14 cellular contexts compared by ENCODE assay signal in genomic region chr19:45715139-45715538, GRCh38. TPM values are rescaled to one million over a fixed set of nuclear protein-coding genes. Genes with fewer than 3 reads are reported as not detected.
DNase-seq lines count a peak whose midpoint lies in the region; ATAC-seq and TF ChIP-seq lines count a peak whose summit lies in the region.
"Had no signal": no experiment of that assay in that cellular context is flagged by ENCODE, and none has a peak within 500 bp of the region (broad histone marks: within the 10 kb centered on the region; RNA-seq: fewer than 3 reads in every experiment).

No MANE protein-coding gene starts in this region.

- peaks cover 14 to 65% (median 37%) of the 10 kb centered on the region in 4 donors for H3K4me1 Mint-ChIP-seq in CD4-positive, CD25-positive, alpha-beta regulatory T cell
- H3K4me1 Mint-ChIP-seq in WTC11: peaks cover 35% of the 10 kb centered on the region

- TF ChIP-seq CTCF in WTC11 (IDR thresholded peaks at IDR 0.05) (no peak), GM13976 (IDR thresholded peaks at IDR 0.05; ENCODE audit: borderline replicate concordance, control extremely low read depth, extremely low read depth, insufficient read depth, missing control alignments) (no peak)

- in situ Hi-C loops in GM13976 (cut with MboI; ENCODE audit: low sequenced_read_pairs, unreplicated experiment): no loop called here

- H3K4me3 Mint-ChIP-seq in CD4-positive, CD25-positive, alpha-beta regulatory T cell: peak overlapping the region; percentile 91 to 99 (median 94)
- no peak overlapping the region; the same call in 1 of the 2 replicates for H3K4me3 Mint-ChIP-seq in WTC11

- no peaks in the 10 kb centered on the region for H3K9me3 Mint-ChIP-seq in CD4-positive, CD25-positive, alpha-beta regulatory T cell
- no peaks in the 10 kb centered on the region for H3K9me3 Mint-ChIP-seq in WTC11

- no peaks in the 10 kb centered on the region for H3K9me3 ChIP-seq in CD4-positive, CD25-positive, alpha-beta regulatory T cell (ENCODE audit: control insufficient read depth in 2 of 2, low read length in 2 of 2)
- H3K9me3 ChIP-seq: BE2C had no signal

- POLR2A ChIA-PET in WTC11 (lab: Charles Lee): interaction anchor here (3.8 to 5.8 kb wide), 2 partner anchors 23 to 54 kb away, joined by 38 to 115 read pairs; partner anchors contain the start of genes QPCTL, SIX5 and SNRPD2

- no peak for ATAC-seq in CD4-positive, CD25-positive, alpha-beta regulatory T cell (ENCODE audit: low read depth in 2 of 2)
- no peak for ATAC-seq in WTC11
- ATAC-seq: SK-N-SH treated with all-trans-retinoic acid at 6 μM for 48 hours had no signal

- peaks cover 6% of the 10 kb centered on the region for H3K36me3 ChIP-seq in CD4-positive, CD25-positive, alpha-beta regulatory T cell (ENCODE audit: control insufficient read depth, insufficient read depth, low read length)

- H3K4me3 ChIP-seq in CD4-positive, CD25-positive, alpha-beta regulatory T cell (ENCODE audit: low read depth, low read length): no peak overlapping the region

- H3K27me3 ChIP-seq in CD4-positive, CD25-positive, alpha-beta regulatory T cell (ENCODE audit: control insufficient read depth, insufficient read depth, low read length): no peaks in the 10 kb centered on the region
- H3K27me3 ChIP-seq: BE2C had no signal

- DNase-seq in CD4-positive, CD25-positive, alpha-beta regulatory T cell: no peak
- DNase-seq in WTC11 (ENCODE audit: low spot score): no peak
- no peak for DNase-seq in GM13976 (ENCODE audit: low spot score)
- no peak for DNase-seq in mucosa of gallbladder (ENCODE audit: low spot score)
- DNase-seq: activated T-cell treated with anti-CD3 and anti-CD28 coated beads for 4 hours, BE2C, dermis blood vessel endothelial cell, IMR-90, NCI-H1105 treated with DMSO at 0.1 percent for 48 hours, NCI-H345, occipital lobe, substantia nigra had no signal

- H3K27me3 Mint-ChIP-seq in CD4-positive, CD25-positive, alpha-beta regulatory T cell: peaks cover 5% of the 10 kb centered on the region
- no peaks in the 10 kb centered on the region; the same call in 1 of the 2 replicates for H3K27me3 Mint-ChIP-seq in WTC11 (ENCODE audit: low read depth)

- CTCF ChIA-PET in WTC11 (lab: Charles Lee): interaction anchor here (1.2 to 4.5 kb wide), 4 partner anchors 23 to 102 kb away, joined by 5 to 80 read pairs (median 20); partner anchors contain the start of genes QPCTL, SIX5 and SNRPD2

- peaks cover 17% of the 10 kb centered on the region for H3K36me3 Mint-ChIP-seq in CD4-positive, CD25-positive, alpha-beta regulatory T cell
- H3K36me3 Mint-ChIP-seq in WTC11: peaks cover 12% of the 10 kb centered on the region

- peaks cover 21% of the 10 kb centered on the region for H3K4me1 ChIP-seq in CD4-positive, CD25-positive, alpha-beta regulatory T cell (ENCODE audit: control insufficient read depth, insufficient read depth, low read length, poor library complexity, severe bottlenecking)
- H3K4me1 ChIP-seq: BE2C had no signal

- no peak overlapping the region for H3K27ac ChIP-seq in CD4-positive, CD25-positive, alpha-beta regulatory T cell (ENCODE audit: insufficient read depth, low read length, poor library complexity, severe bottlenecking)

- H3K27ac Mint-ChIP-seq in CD4-positive, CD25-positive, alpha-beta regulatory T cell: peak overlapping the region in 1 of 3 donors; percentile 28
- peak overlapping the region; percentile 14 for H3K27ac Mint-ChIP-seq in WTC11

TF ChIP-seq in WTC11, 78 proteins besides CTCF, POLR2A, EP300 and RAD21:
- TF ChIP-seq CREM (CRISPR knock-in tag; IDR thresholded peaks at IDR 0.05) (no peak), KAT7 (CRISPR knock-in tag; IDR thresholded peaks at IDR 0.05; ENCODE audit: borderline replicate concordance) (no peak), ZMAT4 (CRISPR knock-in tag; IDR thresholded peaks at IDR 0.05) (no peak), ESRRA (CRISPR knock-in tag; IDR thresholded peaks at IDR 0.05; ENCODE audit: borderline replicate concordance) (no peak), TP53 (CRISPR knock-in tag; IDR thresholded peaks at IDR 0.05) (no peak), FOXP1 (CRISPR knock-in tag; IDR thresholded peaks at IDR 0.05; ENCODE audit: borderline replicate concordance) (no peak), HMGA2 (CRISPR knock-in tag; IDR thresholded peaks at IDR 0.05) (no peak), ZNF281 (CRISPR knock-in tag; IDR thresholded peaks at IDR 0.05) (no peak), SOX15 (CRISPR knock-in tag; IDR thresholded peaks at IDR 0.05) (no peak), NFATC4 (CRISPR knock-in tag; IDR thresholded peaks at IDR 0.05) (no peak), ZNF219 (CRISPR knock-in tag; IDR thresholded peaks at IDR 0.05; ENCODE audit: borderline replicate concordance) (no peak), TEAD4 (CRISPR knock-in tag; IDR thresholded peaks at IDR 0.05) (no peak)

RNA-seq across cellular contexts. Expression of gene FBXO46, which starts 15.6 kb away (rescaled TPM):
- 26.5 TPM for total RNA-seq in CD4-positive, CD25-positive, alpha-beta regulatory T cell
- polyA plus RNA-seq in CD4-positive, CD25-positive, alpha-beta regulatory T cell: 10 to 100 TPM in 3 of 4 donors, 1 to 10 TPM in 1; 8.0 to 12.0 (median 10.5) TPM
- total RNA-seq in WTC11 (2021) (40.1 to 46.3 TPM (median 43.3 TPM) in 3 replicates), mucosa of gallbladder (22.0 TPM)

RNA-seq across cellular contexts. Expression of gene MEIOSIN, which starts 18.1 kb away (rescaled TPM):
- not detected for total RNA-seq in CD4-positive, CD25-positive, alpha-beta regulatory T cell
- not detected for polyA plus RNA-seq in CD4-positive, CD25-positive, alpha-beta regulatory T cell
- total RNA-seq in WTC11 (2021): 0.11 to 0.23 TPM in 2 of 3 replicates, not detected in the other
- total RNA-seq in mucosa of gallbladder: not detected
- total RNA-seq: dermis blood vessel endothelial cell, IMR-90, lower leg skin, occipital lobe had no signal
- polyA plus RNA-seq: IMR-90 had no signal

RNA-seq across cellular contexts. Expression of gene QPCTL, which starts 22.7 kb away (rescaled TPM):
- total RNA-seq in CD4-positive, CD25-positive, alpha-beta regulatory T cell: 10.0 TPM
- polyA plus RNA-seq in CD4-positive, CD25-positive, alpha-beta regulatory T cell: 1 to 10 TPM in 1 of 4 donors, under 1 TPM in 3; 0.37 to 1.1 (median 0.52) TPM
- total RNA-seq in WTC11 (2021) (23.8 to 33.3 TPM (median 27.5 TPM) in 3 replicates), mucosa of gallbladder (8.0 TPM)

RNA-seq across cellular contexts. Expression of gene SNRPD2, which starts 23.4 kb away (rescaled TPM):
- total RNA-seq in CD4-positive, CD25-positive, alpha-beta regulatory T cell: 271 TPM
- 1,000 to 10,000 TPM; 1,054 to 1,255 (median 1,105) TPM for polyA plus RNA-seq in CD4-positive, CD25-positive, alpha-beta regulatory T cell
- 739 to 792 TPM (median 784 TPM) in 3 replicates for total RNA-seq in WTC11 (2021)
- 269 TPM for total RNA-seq in mucosa of gallbladder

RNA-seq across cellular contexts. Expression of gene GIPR, which starts 47.1 kb away (rescaled TPM):
- total RNA-seq in CD4-positive, CD25-positive, alpha-beta regulatory T cell: 9.3 TPM
- polyA plus RNA-seq in CD4-positive, CD25-positive, alpha-beta regulatory T cell: under 1 TPM in 3 of 4 donors, not detected in 1; 0.15 to 0.19 (median 0.17) TPM
- total RNA-seq in WTC11 (2021) (1.6 to 1.8 TPM (median 1.7 TPM) in 3 replicates), mucosa of gallbladder (10.3 TPM)
- total RNA-seq: dermis blood vessel endothelial cell, occipital lobe had no signal
